Comparison of ENCODE assay signal across 14 cellular contexts in the genomic region with DNA sequence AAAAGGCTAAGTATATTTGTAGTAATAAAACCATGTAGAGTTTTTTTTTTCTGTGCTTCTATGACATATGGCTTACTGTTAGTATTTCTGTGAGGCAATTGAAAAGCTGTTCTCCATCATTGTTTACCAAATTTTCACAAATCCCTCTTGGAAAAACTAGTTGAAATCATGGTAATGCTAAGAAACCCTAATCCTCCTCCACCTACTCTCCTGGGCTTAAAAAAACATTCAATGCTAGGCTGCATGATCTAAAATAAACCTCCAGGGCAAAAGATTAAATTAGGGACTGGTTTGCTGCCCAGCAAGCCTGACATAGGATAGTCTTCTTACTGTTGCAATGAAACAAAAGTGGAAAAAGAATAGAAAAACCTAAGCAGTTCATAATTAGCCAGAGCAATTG. TPM values are rescaled to one million over a fixed set of nuclear protein-coding genes. Genes with fewer than 3 reads are reported as not detected.
DNase-seq lines count a peak whose midpoint lies in the region; ATAC-seq and TF ChIP-seq lines count a peak whose summit lies in the region.
"Had no signal": no experiment of that assay in that cellular context is flagged by ENCODE, and none has a peak within 500 bp of the region (broad histone marks: within the 10 kb centered on the region; RNA-seq: fewer than 3 reads in every experiment).

No MANE protein-coding gene starts in this region.

- H3K27me3 Mint-ChIP-seq in activated CD4-positive, alpha-beta T cell treated with anti-CD3 and anti-CD28 coated beads, Interleukin-2, amount 10 ng/mL, durations not matched to agents 24 days and 14 days = no peaks in the 10 kb centered on the region

- no peak overlapping the region for H3K9ac ChIP-seq in GM23248

- ATAC-seq in HG03139 (IDR thresholded peaks at IDR 0.05; ENCODE audit: unreplicated experiment) = no peak
- ATAC-seq: activated CD4-positive, CD25-positive, alpha-beta regulatory T cell treated with anti-CD3 and anti-CD28 coated beads, Interleukin-2, amount 50 U/mL, for 24 hours; activated naive CD4-positive, alpha-beta T cell treated with anti-CD3 and anti-CD28 coated beads, Interleukin-2, amount 50 U/mL, for 72 hours; foreskin keratinocyte; HepG2 had no signal

- H3K4me1 Mint-ChIP-seq in activated CD4-positive, alpha-beta T cell treated with anti-CD3 and anti-CD28 coated beads, Interleukin-2, amount 10 ng/mL, durations not matched to agents 24 days and 14 days = peaks cover 15% of the 10 kb centered on the region

- H3K36me3 ChIP-seq in GM23248 (ENCODE audit: low read depth) = no peaks in the 10 kb centered on the region
- H3K36me3 ChIP-seq in sigmoid colon = no peaks in the 10 kb centered on the region

- H3K4me1 ChIP-seq in GM23248 (ENCODE audit: insufficient read depth) (peaks cover 43% of the 10 kb centered on the region), sigmoid colon (peaks cover 0 to 55% (median 47%) of the 10 kb centered on the region in 4 donors)

- peak overlapping the region; percentile 72 for H2AFZ ChIP-seq in GM23248

- H3K4me3 ChIP-seq in GM23248 (no peak overlapping the region), sigmoid colon (no peak overlapping the region)

- H3K27ac Mint-ChIP-seq in activated CD4-positive, alpha-beta T cell treated with anti-CD3 and anti-CD28 coated beads, Interleukin-2, amount 10 ng/mL, durations not matched to agents 24 days and 14 days = no peak overlapping the region
- H3K27ac Mint-ChIP-seq: activated T-helper 1 cell treated with anti-CD3 and anti-CD28 coated beads, Interleukin-12 subunit alpha, Interleukin-12 subunit beta, Interleukin-2, Interleukin-4 antibody, amounts not matched to agents 30 ng/mL and 10 ng/mL and 1 ng/mL, durations not matched to agents 14 hours and 24 hours and 36 hours had no signal

- no peak overlapping the region for H3K4me2 ChIP-seq in GM23248 (ENCODE audit: unreplicated experiment)

- H3K9me3 Mint-ChIP-seq in activated CD4-positive, alpha-beta T cell treated with anti-CD3 and anti-CD28 coated beads, Interleukin-2, amount 10 ng/mL, durations not matched to agents 24 days and 14 days = peaks cover 4% of the 10 kb centered on the region
- H3K9me3 Mint-ChIP-seq: activated naive CD4-positive, alpha-beta T cell treated with anti-CD3 and anti-CD28 coated beads, Interleukin-2, amount 50 U/mL, for 72 hours; activated T-helper 1 cell treated with anti-CD3 and anti-CD28 coated beads, Interleukin-12 subunit alpha, Interleukin-12 subunit beta, Interleukin-2, Interleukin-4 antibody, amounts not matched to agents 30 ng/mL and 10 ng/mL and 1 ng/mL, durations not matched to agents 14 hours and 24 hours and 36 hours had no signal

- intact Hi-C loops in sigmoid colon (cut with DNase I) = loop anchor here (5.0 kb wide), 2 partner anchors 41 to 181 kb away; partner anchors contain the start of gene SYDE2
- intact Hi-C loops in activated CD4-positive, alpha-beta T cell treated with anti-CD3 and anti-CD28 coated beads, Interleukin-2, amount 10 ng/mL, durations not matched to agents 24 days and 14 days (cut with micrococcal nuclease) = no loop called here

- H3K36me3 Mint-ChIP-seq in activated CD4-positive, alpha-beta T cell treated with anti-CD3 and anti-CD28 coated beads, Interleukin-2, amount 10 ng/mL, durations not matched to agents 24 days and 14 days (ENCODE audit: low read depth) = no peaks in the 10 kb centered on the region

- H3F3A ChIP-seq in GM23248 (ENCODE audit: insufficient read depth) = peaks cover 45% of the 10 kb centered on the region

- no peak overlapping the region for H3K4me3 Mint-ChIP-seq in activated CD4-positive, alpha-beta T cell treated with anti-CD3 and anti-CD28 coated beads, Interleukin-2, amount 10 ng/mL, durations not matched to agents 24 days and 14 days
- H3K4me3 Mint-ChIP-seq: activated T-helper 1 cell treated with anti-CD3 and anti-CD28 coated beads, Interleukin-12 subunit alpha, Interleukin-12 subunit beta, Interleukin-2, Interleukin-4 antibody, amounts not matched to agents 30 ng/mL and 10 ng/mL and 1 ng/mL, durations not matched to agents 14 hours and 24 hours and 36 hours had no signal

- in situ Hi-C loops in GM23248 (cut with MboI) = no loop called here

- H3K9me2 ChIP-seq in GM23248 (ENCODE audit: insufficient read depth) = no peaks in the 10 kb centered on the region

- no peaks in the 10 kb centered on the region for H4K20me1 ChIP-seq in GM23248 (ENCODE audit: insufficient read depth)

- H3K27ac ChIP-seq in GM23248 (no peak overlapping the region), sigmoid colon (peak overlapping the region in 3 of 4 donors; percentile 34 to 72 (median 70))
- H3K27ac ChIP-seq: foreskin keratinocyte had no signal

- H3K9me3 ChIP-seq in GM23248 (ENCODE audit: low read depth) = no peaks in the 10 kb centered on the region
- no peaks in the 10 kb centered on the region for H3K9me3 ChIP-seq in sigmoid colon

- TF ChIP-seq CTCF in sigmoid colon (IDR thresholded peaks at IDR 0.05) = peak in 1 of 4 experiments; percentile 11

- H3K79me2 ChIP-seq in GM23248 (ENCODE audit: insufficient read depth) = no peaks in the 10 kb centered on the region

- H3K27me3 ChIP-seq in GM23248 (replicated peaks; ENCODE audit: insufficient read depth) = no peaks in the 10 kb centered on the region
- no peaks in the 10 kb centered on the region for H3K27me3 ChIP-seq in sigmoid colon
- H3K27me3 ChIP-seq: foreskin keratinocyte had no signal

- TF ChIP-seq EP300 in sigmoid colon (IDR thresholded peaks at IDR 0.05) = no peak

- no peak for TF ChIP-seq POLR2A in sigmoid colon (IDR thresholded peaks at IDR 0.05)

- no peak for DNase-seq in GM23248
- peak; percentile 29 for DNase-seq in NCI-H524 treated with DMSO at 0.1 percent for 48 hours (lab: John Stamatoyannopoulos, UW)
- peak; percentile 59 for DNase-seq in fibroblast of the conjunctiva (ENCODE audit: low read depth)
- no peak for DNase-seq in sigmoid colon
- no peak for DNase-seq in stimulated activated naive CD4-positive, alpha-beta T cell treated with Interleukin-2 at 50 U/mL for 16 hours (lab: John Stamatoyannopoulos, UW)
- no peak for DNase-seq in activated CD4-positive, alpha-beta T cell treated with anti-CD3 and anti-CD28 coated beads, Interleukin-2, amount 10 ng/mL, durations not matched to agents 24 days and 14 days
- DNase-seq: foreskin keratinocyte, kidney, NCI-H2227 treated with DMSO at 0.1 percent for 48 hours had no signal

RNA-seq across cellular contexts. Expression of gene C1orf52, which starts 16.1 kb away (rescaled TPM):
- 26.7 and 30.9 TPM in 2 replicates for total RNA-seq in GM23248 (2014; rRNA removed; shearing (Covaris generic))
- polyA plus RNA-seq in GM23248 (2016; fragmentation: Nextera tagmentation; extraction: Ambion mirVana) (72.4 and 76.4 TPM in 2 replicates), sigmoid colon (10 to 100 TPM; 13.2 to 24.0 (median 13.4) TPM)
- total RNA-seq in sigmoid colon = 10 to 100 TPM in 3 of 4 donors, 1 to 10 TPM in 1; 8.9 to 31.1 (median 19.4) TPM
- total RNA-seq in activated CD4-positive, alpha-beta T cell treated with anti-CD3 and anti-CD28 coated beads, Interleukin-2, amount 10 ng/mL, durations not matched to agents 24 days and 14 days = 29.8 and 32.3 TPM in 2 replicates

RNA-seq across cellular contexts. Expression of gene BCL10, which starts 33.1 kb away (rescaled TPM):
- 45.5 and 51.4 TPM in 2 replicates for total RNA-seq in GM23248 (2014; rRNA removed; shearing (Covaris generic))
- polyA plus RNA-seq in GM23248 (2016; fragmentation: Nextera tagmentation; extraction: Ambion mirVana) = 70.7 and 74.2 TPM in 2 replicates
- 10 to 100 TPM in 2 of 4 donors, 1 to 10 TPM in 2; 6.7 to 14.2 (median 9.7) TPM for total RNA-seq in sigmoid colon
- 10 to 100 TPM; 33.6 to 49.7 (median 40.8) TPM for polyA plus RNA-seq in sigmoid colon
- total RNA-seq in activated CD4-positive, alpha-beta T cell treated with anti-CD3 and anti-CD28 coated beads, Interleukin-2, amount 10 ng/mL, durations not matched to agents 24 days and 14 days = 25.5 and 27.8 TPM in 2 replicates

RNA-seq across cellular contexts. Expression of gene SYDE2, which starts 42.5 kb away (rescaled TPM):
- total RNA-seq in GM23248 (2014; rRNA removed; shearing (Covaris generic)) = 4.8 and 6.7 TPM in 2 replicates
- 1.4 TPM in 2 replicates for polyA plus RNA-seq in GM23248 (2016; fragmentation: Nextera tagmentation; extraction: Ambion mirVana)
- total RNA-seq in sigmoid colon = 10 to 100 TPM; 39.3 to 87.3 (median 54.6) TPM
- polyA plus RNA-seq in sigmoid colon = 1 to 10 TPM in 2 of 3 donors, under 1 TPM in 1; 0.46 to 2.4 (median 1.2) TPM
- total RNA-seq in activated CD4-positive, alpha-beta T cell treated with anti-CD3 and anti-CD28 coated beads, Interleukin-2, amount 10 ng/mL, durations not matched to agents 24 days and 14 days = 1.2 and 1.4 TPM in 2 replicates

Comparison
In these comparisons a context has a peak if more than half of its experiments do, and no peak if none do; other contexts are left out.
1. DNase-seq: peak in NCI-H524 treated with DMSO at 0.1 percent for 48 hours (single experiment) and fibroblast of the conjunctiva (single experiment); none in GM23248 (single experiment), sigmoid colon (single experiment), stimulated activated naive CD4-positive, alpha-beta T cell treated with Interleukin-2 at 50 U/mL for 16 hours (single experiment) and activated CD4-positive, alpha-beta T cell treated with anti-CD3 and anti-CD28 coated beads, Interleukin-2, amount 10 ng/mL, durations not matched to agents 24 days and 14 days (single experiment).